ENCODE assay signal across 9 cellular contexts in genomic region chr16:1265826-1266225, GRCh38. TPM values are rescaled to one million over a fixed set of nuclear protein-coding genes. Genes with fewer than 3 reads are reported as not detected.
"Had no signal": no experiment of that assay in that cellular context is flagged by ENCODE, and none has a peak within 500 bp of the region (broad histone marks: within the 10 kb centered on the region; RNA-seq: fewer than 3 reads in every experiment).

No MANE protein-coding gene starts in this region.

- H2AFZ ChIP-seq: GM23248 had no signal

- DNase-seq: GM23248, GOT3, H7, HFFc6, IMR-90 had no signal

- ATAC-seq: HCT116 had no signal

- H3K36me3 ChIP-seq: HAP-1 had no signal

- H3K9me3 ChIP-seq: HAP-1 had no signal

- H3K27ac Mint-ChIP-seq: HFFc6 had no signal

- H3K27ac ChIP-seq: GM23248 had no signal

- H3K9ac ChIP-seq: GM23248 had no signal

- H3K4me3 Mint-ChIP-seq: HFFc6 had no signal

- H3K4me3 ChIP-seq: GM23248, HAP-1 had no signal

- H3K4me1 ChIP-seq: HAP-1 had no signal

RNA-seq across cellular contexts. Expression of gene TPSD1, which starts 10.0 kb away (rescaled TPM):
- total RNA-seq: GM23248, H4, H7, HFFc6, HT-29, IMR-90 had no signal
- polyA plus RNA-seq: GM23248, IMR-90 had no signal

RNA-seq across cellular contexts. Expression of gene TPSAB1, which starts 25.3 kb away (rescaled TPM):
- total RNA-seq: GM23248, H4, H7, HFFc6, HT-29, IMR-90 had no signal
- polyA plus RNA-seq: GM23248, IMR-90 had no signal

RNA-seq across cellular contexts. Expression of gene TPSB2, which starts 35.8 kb away (rescaled TPM):
- total RNA-seq: GM23248, H7, HFFc6, HT-29, IMR-90 had no signal
- polyA plus RNA-seq: GM23248, IMR-90 had no signal

RNA-seq across cellular contexts. Expression of gene TPSG1, which starts 40.8 kb away (rescaled TPM):
- total RNA-seq: GM23248, H7, IMR-90 had no signal
- polyA plus RNA-seq: GM23248, IMR-90 had no signal
